Comparison of ENCODE assay signal across 15 cellular contexts in genomic region chr20:4062721-4063606, GRCh38. TPM values are rescaled to one million over a fixed set of nuclear protein-coding genes. Genes with fewer than 3 reads are reported as not detected.
DNase-seq lines count a peak whose midpoint lies in the region; TF ChIP-seq lines count a peak whose summit lies in the region.
"Had no signal": no experiment of that assay in that cellular context is flagged by ENCODE, and none has a peak within 500 bp of the region (broad histone marks: within the 10 kb centered on the region; RNA-seq: fewer than 3 reads in every experiment).

No MANE protein-coding gene starts in this region.

- no peak overlapping the region for H3K4me3 Mint-ChIP-seq in MCF 10A (ENCODE audit: unreplicated experiment)
- H3K4me3 Mint-ChIP-seq in CD8-positive, alpha-beta memory T cell: no peak overlapping the region

- BruUV-seq in MCF 10A (replicated peaks; lab: Mats Ljungman, UMichigan): no TSS peak

- peaks cover 63% of the 10 kb centered on the region for H3K4me1 Mint-ChIP-seq in MCF 10A (ENCODE audit: insufficient read depth, unreplicated experiment)
- peaks cover 0 to 2% (median 0%) of the 10 kb centered on the region in 3 donors for H3K4me1 Mint-ChIP-seq in CD8-positive, alpha-beta memory T cell

- no peaks in the 10 kb centered on the region for H3K36me3 ChIP-seq in breast epithelium
- no peaks in the 10 kb centered on the region for H3K36me3 ChIP-seq in transverse colon
- no peaks in the 10 kb centered on the region for H3K36me3 ChIP-seq in CD8-positive, alpha-beta memory T cell (ENCODE audit: insufficient read depth, low read length)
- H3K36me3 ChIP-seq: pancreas had no signal

- H3K9me3 ChIP-seq in breast epithelium: no peaks in the 10 kb centered on the region
- no peaks in the 10 kb centered on the region for H3K9me3 ChIP-seq in transverse colon
- H3K9me3 ChIP-seq in CD8-positive, alpha-beta memory T cell (ENCODE audit: low read length): no peaks in the 10 kb centered on the region
- H3K9me3 ChIP-seq: pancreas had no signal

- TF ChIP-seq POLR2A in breast epithelium (IDR thresholded peaks at IDR 0.05): no peak
- no peak for TF ChIP-seq POLR2A in transverse colon (IDR thresholded peaks at IDR 0.05)

- CTCF ChIA-PET in MCF 10A (lab: Yijun Ruan, JAX): interaction anchor here (0.5 to 1.0 kb wide), 5 partner anchors 10 to 529 kb away, joined by 3 to 6 read pairs (median 3); partner anchors contain the start of gene AP5S1
- CTCF ChIA-PET in CD8-positive, alpha-beta memory T cell (lab: Charles Lee): no interaction called here

- H3K27me3 ChIP-seq in breast epithelium: no peaks in the 10 kb centered on the region
- H3K27me3 ChIP-seq in transverse colon: no peaks in the 10 kb centered on the region
- no peaks in the 10 kb centered on the region for H3K27me3 ChIP-seq in CD8-positive, alpha-beta memory T cell (ENCODE audit: insufficient read depth, low read length, poor library complexity, severe bottlenecking)
- H3K27me3 ChIP-seq: pancreas had no signal

- TF ChIP-seq CTCF in breast epithelium (IDR thresholded peaks at IDR 0.05) (no peak), MCF 10A (IDR thresholded peaks at IDR 0.05; ENCODE audit: unreplicated experiment) (no peak), transverse colon (IDR thresholded peaks at IDR 0.05) (no peak)

- no peaks in the 10 kb centered on the region for H3K9me3 Mint-ChIP-seq in MCF 10A (ENCODE audit: unreplicated experiment)
- no peaks in the 10 kb centered on the region for H3K9me3 Mint-ChIP-seq in CD8-positive, alpha-beta memory T cell

- in situ Hi-C loops in transverse colon (cut with MboI; ENCODE audit: low pct_ligation_motif_present in 1 of 4, low pct_unique_long_range_greater_than_20kb in 1 of 4, low sequenced_read_pairs in 3 of 4): no loop called here

- H3K36me3 Mint-ChIP-seq in MCF 10A (ENCODE audit: insufficient read depth, unreplicated experiment): peaks cover 8% of the 10 kb centered on the region
- H3K36me3 Mint-ChIP-seq in CD8-positive, alpha-beta memory T cell: no peaks in the 10 kb centered on the region

- POLR2A ChIA-PET in MCF 10A (lab: Yijun Ruan, JAX): interaction anchor here (0.6 to 1.3 kb wide), 4 partner anchors 9 to 364 kb away, joined by 3 to 5 read pairs (median 3); no protein-coding TSS in a partner anchor
- POLR2A ChIA-PET in CD8-positive, alpha-beta memory T cell (lab: Charles Lee): no interaction called here

- H3K4me1 ChIP-seq in breast epithelium: peaks cover 7 to 10% of the 10 kb centered on the region in 2 donors
- H3K4me1 ChIP-seq in transverse colon: peaks cover 12 to 41% (median 18%) of the 10 kb centered on the region in 4 donors
- H3K4me1 ChIP-seq in CD8-positive, alpha-beta memory T cell (ENCODE audit: insufficient read depth, low read length): no peaks in the 10 kb centered on the region

- H3K27me3 Mint-ChIP-seq in MCF 10A (ENCODE audit: insufficient read depth, unreplicated experiment): no peaks in the 10 kb centered on the region
- peaks cover 0 to 2% of the 10 kb centered on the region in 2 donors for H3K27me3 Mint-ChIP-seq in CD8-positive, alpha-beta memory T cell

- H3K27ac ChIP-seq in breast epithelium: peak overlapping the region; percentile 74 to 89
- peak overlapping the region; percentile 58 to 82 (median 71) for H3K27ac ChIP-seq in transverse colon
- no peak overlapping the region for H3K27ac ChIP-seq in CD8-positive, alpha-beta memory T cell (ENCODE audit: low read depth, low read length)

- intact Hi-C loops in breast epithelium (cut with DNase I; ENCODE audit: low total_unique reads) (no loop called here), MCF 10A (cut with micrococcal nuclease) (loop anchor here (1.0 kb wide), 1 partner anchor 8 kb away; no protein-coding TSS in a partner anchor), transverse colon (cut with DNase I; ENCODE audit: low total_unique reads) (no loop called here)

- WGBS in transverse colon (ENCODE audit: low coverage in 1 of 2), 2 donors: 76% methylated on average over 6 of the region's 6 CpGs; no CpG with 5 or more reads in 1 of the 2 donors

- H3K27ac Mint-ChIP-seq in MCF 10A (ENCODE audit: low read depth, unreplicated experiment): no peak overlapping the region
- H3K27ac Mint-ChIP-seq in CD8-positive, alpha-beta memory T cell: peak overlapping the region in 1 of 8 donors; percentile 57

- no peak for TF ChIP-seq EP300 in transverse colon (IDR thresholded peaks at IDR 0.05; ENCODE audit: low read depth)

- DNase-seq in breast epithelium (ENCODE audit: low spot score in 2 of 2) (no peak), MCF 10A (ENCODE audit: unreplicated experiment) (no peak), amniotic epithelial cell (ENCODE audit: low read depth) (peak; percentile 27), mesenteric fat pad (ENCODE audit: low spot score) (peak; percentile 33), transverse colon (no peak), NCI-H510A (lab: John Stamatoyannopoulos, UW) (no peak), retina (no peak)
- DNase-seq in CD8-positive, alpha-beta memory T cell: no peak
- DNase-seq: DMS 273 treated with DMSO at 0.1 percent for 48 hours; effector memory CD4-positive, alpha-beta T cell; head of caudate nucleus; mammary epithelial cell; NCI-H446; pancreas; stimulated activated CD4-positive, alpha-beta T cell treated with anti-CD3 and anti-CD28 coated beads, Interleukin-4, amount 100 ng/mL, for 1 hour had no signal

- H3K4me3 ChIP-seq in breast epithelium (no peak overlapping the region), transverse colon (no peak overlapping the region)
- no peak overlapping the region for H3K4me3 ChIP-seq in CD8-positive, alpha-beta memory T cell (ENCODE audit: low read length)
- H3K4me3 ChIP-seq: pancreas had no signal

RNA-seq across cellular contexts. Expression of gene RNF24, which starts 47.6 kb away (rescaled TPM):
- 10 to 100 TPM in 2 of 3 donors, 1 to 10 TPM in 1; 8.8 to 27.2 (median 22.0) TPM for total RNA-seq in breast epithelium
- total RNA-seq in MCF 10A (2022): 23.2 and 28.8 TPM in 2 replicates
- 17.3 TPM for total RNA-seq in mesenteric fat pad
- total RNA-seq in transverse colon: 1 to 10 TPM; 3.4 to 4.9 (median 3.9) TPM
- 10 to 100 TPM; 11.4 TPM for total RNA-seq in CD8-positive, alpha-beta memory T cell
- 17.4 TPM for polyA plus RNA-seq in CD8-positive, alpha-beta memory T cell

Comparison
In these comparisons a context has a peak if more than half of its experiments do, and no peak if none do; other contexts are left out.
1. DNase-seq: peak in amniotic epithelial cell (single experiment) and mesenteric fat pad (single experiment); none in breast epithelium (0 of 2), MCF 10A (single experiment), transverse colon (single experiment), CD8-positive, alpha-beta memory T cell (0 of 5), NCI-H510A (single experiment) and retina (single experiment).